8 cellular contexts compared by ENCODE assay signal in genomic region chr19:1243768-1244692, GRCh38. TPM values are rescaled to one million over a fixed set of nuclear protein-coding genes. Genes with fewer than 3 reads are reported as not detected.
A peak's percentile ranks its signal among the peaks of the same experiment; 100 is the strongest.
DNase-seq lines count a peak whose midpoint lies in the region; ATAC-seq and TF ChIP-seq lines count a peak whose summit lies in the region.

No MANE protein-coding gene starts in this region.

- ATAC-seq in RWPE2 (ENCODE audit: low read depth), result peak; percentile 41

- no peaks in the 10 kb centered on the region for H3K9me3 ChIP-seq in RWPE2 (ENCODE audit: severe bottlenecking)

- H3K36me3 ChIP-seq in RWPE2 (ENCODE audit: low read depth), result peaks cover 12% of the 10 kb centered on the region

- TF ChIP-seq CTCF in RWPE2 (IDR thresholded peaks at IDR 0.05; ENCODE audit: poor library complexity, severe bottlenecking) (peak; percentile 87), fibroblast of villous mesenchyme (IDR thresholded peaks at IDR 0.05; ENCODE audit: insufficient read depth, low read depth, low read length) (peak; percentile 89)

- peaks cover 23% of the 10 kb centered on the region for H3K4me1 ChIP-seq in RWPE2 (ENCODE audit: insufficient read depth, poor library complexity, severe bottlenecking)

- no peak overlapping the region for H3K4me3 ChIP-seq in RWPE2 (ENCODE audit: severe bottlenecking)
- peak overlapping the region; percentile 40 for H3K4me3 ChIP-seq in fibroblast of villous mesenchyme (ENCODE audit: low read depth, low read length)

- DNase-seq in COLO829 (ENCODE audit: low spot score) (peak; percentile 84), HT1080 (ENCODE audit: low read depth) (peak; percentile 71), RWPE2 (ENCODE audit: low spot score) (no peak), activated gamma-delta T cell (lab: John Stamatoyannopoulos, UW) (peak; percentile 58), fibroblast of villous mesenchyme (ENCODE audit: low read depth) (peak; percentile 85), occipital lobe (lab: John Stamatoyannopoulos, UW) (peak; percentile 71), NCI-H526 treated with DMSO at 0.1 percent for 48 hours (lab: John Stamatoyannopoulos, UW) (no peak)

- peak overlapping the region; percentile 97 for H3K27ac ChIP-seq in RWPE2 (ENCODE audit: poor library complexity, severe bottlenecking)
- peak overlapping the region; percentile 93 for H3K27ac ChIP-seq in temporal lobe (ENCODE audit: low read depth, low read length)

- H3K27me3 ChIP-seq in RWPE2 (ENCODE audit: insufficient read depth, poor library complexity, severe bottlenecking), result no peaks in the 10 kb centered on the region

RNA-seq across cellular contexts. Expression of gene ATP5F1D, which starts 2.5 kb away (rescaled TPM):
- total RNA-seq in HT1080 (2014; rRNA removed; shearing (Covaris generic)), result 55.4 and 127 TPM in 2 replicates
- 369 and 385 TPM in 2 replicates for polyA plus RNA-seq in HT1080 (2015; cell fraction: cytosol; rRNA removed)
- 147 and 154 TPM in 2 replicates for polyA plus RNA-seq in HT1080 (2015; cell fraction: nucleus; rRNA removed)
- total RNA-seq in fibroblast of villous mesenchyme, result 12.1 and 15.1 TPM in 2 replicates
- total RNA-seq in occipital lobe, result 11.9 TPM
- total RNA-seq in temporal lobe, result 27.5 TPM

RNA-seq across cellular contexts. Expression of gene MIDN, which starts 4.4 kb away (rescaled TPM):
- 10.1 and 11.2 TPM in 2 replicates for total RNA-seq in HT1080 (2014; rRNA removed; shearing (Covaris generic))
- 39.7 and 46.2 TPM in 2 replicates for polyA plus RNA-seq in HT1080 (2015; cell fraction: cytosol; rRNA removed)
- 62.1 and 101 TPM in 2 replicates for polyA plus RNA-seq in HT1080 (2015; cell fraction: nucleus; rRNA removed)
- total RNA-seq in fibroblast of villous mesenchyme, result 14.2 and 15.5 TPM in 2 replicates
- 15.3 TPM for total RNA-seq in occipital lobe
- 22.6 TPM for total RNA-seq in temporal lobe

RNA-seq across cellular contexts. Expression of gene CBARP, which starts 6.2 kb away (rescaled TPM):
- 3.1 and 3.2 TPM in 2 replicates for total RNA-seq in HT1080 (2014; rRNA removed; shearing (Covaris generic))
- 5.9 and 6.6 TPM in 2 replicates for polyA plus RNA-seq in HT1080 (2015; cell fraction: cytosol; rRNA removed)
- 11.9 TPM in 2 replicates for polyA plus RNA-seq in HT1080 (2015; cell fraction: nucleus; rRNA removed)
- total RNA-seq in fibroblast of villous mesenchyme (5.8 and 6.0 TPM in 2 replicates), occipital lobe (6.6 TPM), temporal lobe (6.4 TPM)

RNA-seq across cellular contexts. Expression of gene CIRBP, which starts 25.1 kb away (rescaled TPM):
- total RNA-seq in HT1080 (2014; rRNA removed; shearing (Covaris generic)), result 170 and 219 TPM in 2 replicates
- polyA plus RNA-seq in HT1080 (2015; cell fraction: cytosol; rRNA removed), result 148 and 175 TPM in 2 replicates
- polyA plus RNA-seq in HT1080 (2015; cell fraction: nucleus; rRNA removed), result 531 and 623 TPM in 2 replicates
- total RNA-seq in fibroblast of villous mesenchyme, result 85.5 and 140 TPM in 2 replicates
- total RNA-seq in occipital lobe, result 598 TPM
- total RNA-seq in temporal lobe, result 289 TPM

RNA-seq across cellular contexts. Expression of gene FAM174C, which starts 31.3 kb away (rescaled TPM):
- 53.1 and 58.1 TPM in 2 replicates for total RNA-seq in HT1080 (2014; rRNA removed; shearing (Covaris generic))
- polyA plus RNA-seq in HT1080 (2015; cell fraction: cytosol; rRNA removed), result 64.5 and 87.6 TPM in 2 replicates
- 29.4 and 37.0 TPM in 2 replicates for polyA plus RNA-seq in HT1080 (2015; cell fraction: nucleus; rRNA removed)
- total RNA-seq in fibroblast of villous mesenchyme (17.3 and 21.9 TPM in 2 replicates), occipital lobe (6.7 TPM), temporal lobe (8.9 TPM)

Comparison
In these comparisons a context has a peak if more than half of its experiments do, and no peak if none do; other contexts are left out.
1. DNase-seq: peak in COLO829 (single experiment), HT1080 (single experiment), activated gamma-delta T cell (single experiment), fibroblast of villous mesenchyme (single experiment) and occipital lobe (single experiment); none in RWPE2 (single experiment) and NCI-H526 treated with DMSO at 0.1 percent for 48 hours (single experiment).